Comparison of ENCODE assay signal across 17 cellular contexts in genomic region chr5:2981652-2982051, GRCh38.
A peak's percentile ranks its signal among the peaks of the same experiment; 100 is the strongest.
DNase-seq lines count a peak whose midpoint lies in the region; ATAC-seq and TF ChIP-seq lines count a peak whose summit lies in the region.
"Had no signal": no experiment of that assay in that cellular context is flagged by ENCODE, and none has a peak within 500 bp of the region (broad histone marks: within the 10 kb centered on the region; RNA-seq: fewer than 3 reads in every experiment).

No MANE protein-coding gene starts in this region.

- H3K4me1 Mint-ChIP-seq in activated CD4-positive, alpha-beta T cell treated with anti-CD3 and anti-CD28 coated beads, Interleukin-2, amount 10 ng/mL, durations not matched to agents 24 days and 14 days: no peaks in the 10 kb centered on the region
- H3K4me1 Mint-ChIP-seq: B cell had no signal

- ATAC-seq in right cardiac atrium: no peak
- ATAC-seq: A549; CD8-positive, alpha-beta T cell had no signal

- H3K27ac Mint-ChIP-seq in activated CD4-positive, alpha-beta T cell treated with anti-CD3 and anti-CD28 coated beads, Interleukin-2, amount 10 ng/mL, durations not matched to agents 24 days and 14 days: no peak overlapping the region
- H3K27ac Mint-ChIP-seq: B cell; CD4-positive, alpha-beta T cell; CD8-positive, alpha-beta T cell had no signal

- 66% methylated on average over 9 of the region's 9 CpGs for WGBS in esophagus muscularis mucosa
- 77% methylated on average over 9 of the region's 9 CpGs for WGBS in right cardiac atrium

- intact Hi-C loops in activated CD4-positive, alpha-beta T cell treated with anti-CD3 and anti-CD28 coated beads, Interleukin-2, amount 10 ng/mL, durations not matched to agents 24 days and 14 days (cut with micrococcal nuclease): no loop called here
- intact Hi-C loops in esophagus muscularis mucosa (cut with DNase I) (no loop called here), right cardiac atrium (cut with DNase I) (no loop called here)

- H3K27me3 ChIP-seq in esophagus muscularis mucosa: peaks cover 0 to 6% (median 0%) of the 10 kb centered on the region in 4 donors
- H3K27me3 ChIP-seq in right cardiac atrium (ENCODE audit: control insufficient read depth, insufficient read depth): no peaks in the 10 kb centered on the region
- H3K27me3 ChIP-seq: BLaER1 treated with 17β-estradiol and CSF1 and Interleukin-3, amounts not matched to agents 10 nM and 100 nM had no signal

- no peaks in the 10 kb centered on the region for H3K27me3 Mint-ChIP-seq in activated CD4-positive, alpha-beta T cell treated with anti-CD3 and anti-CD28 coated beads, Interleukin-2, amount 10 ng/mL, durations not matched to agents 24 days and 14 days
- H3K27me3 Mint-ChIP-seq: B cell; CD4-positive, alpha-beta T cell had no signal

- H3K9me3 ChIP-seq in esophagus muscularis mucosa: peaks cover 0 to 2% (median 0%) of the 10 kb centered on the region in 4 donors
- peaks cover 8% of the 10 kb centered on the region for H3K9me3 ChIP-seq in right cardiac atrium (ENCODE audit: control insufficient read depth, low read length)
- H3K9me3 ChIP-seq: A549, Caco-2 had no signal

- TF ChIP-seq CTCF in esophagus muscularis mucosa (IDR thresholded peaks at IDR 0.05): no peak

- H3K4me3 Mint-ChIP-seq in activated CD4-positive, alpha-beta T cell treated with anti-CD3 and anti-CD28 coated beads, Interleukin-2, amount 10 ng/mL, durations not matched to agents 24 days and 14 days: no peak overlapping the region
- H3K4me3 Mint-ChIP-seq: B cell; CD4-positive, alpha-beta T cell; CD8-positive, alpha-beta T cell had no signal

- no peaks in the 10 kb centered on the region for H3K36me3 ChIP-seq in esophagus muscularis mucosa
- H3K36me3 ChIP-seq: BLaER1 treated with 17β-estradiol and CSF1 and Interleukin-3, amounts not matched to agents 10 nM and 100 nM had no signal

- H3K4me1 ChIP-seq in esophagus muscularis mucosa: no peaks in the 10 kb centered on the region
- no peaks in the 10 kb centered on the region for H3K4me1 ChIP-seq in right cardiac atrium (ENCODE audit: control insufficient read depth, insufficient read depth, low read length)
- H3K4me1 ChIP-seq: A549; BLaER1 treated with 17β-estradiol and CSF1 and Interleukin-3, amounts not matched to agents 10 nM and 100 nM; Caco-2 had no signal

- H3K9me3 Mint-ChIP-seq in activated CD4-positive, alpha-beta T cell treated with anti-CD3 and anti-CD28 coated beads, Interleukin-2, amount 10 ng/mL, durations not matched to agents 24 days and 14 days: peaks cover under 1% of the 10 kb centered on the region

- no peaks in the 10 kb centered on the region for H3K36me3 Mint-ChIP-seq in activated CD4-positive, alpha-beta T cell treated with anti-CD3 and anti-CD28 coated beads, Interleukin-2, amount 10 ng/mL, durations not matched to agents 24 days and 14 days (ENCODE audit: low read depth)
- H3K36me3 Mint-ChIP-seq: CD8-positive, alpha-beta T cell had no signal

- no peak for TF ChIP-seq EP300 in esophagus muscularis mucosa (IDR thresholded peaks at IDR 0.05)

- H3K4me3 ChIP-seq in esophagus muscularis mucosa (no peak overlapping the region), right cardiac atrium (ENCODE audit: low read length) (no peak overlapping the region)
- H3K4me3 ChIP-seq: A549; BLaER1 treated with 17β-estradiol and CSF1 and Interleukin-3, amounts not matched to agents 10 nM and 100 nM had no signal

- no peak for TF ChIP-seq POLR2A in esophagus muscularis mucosa (IDR thresholded peaks at IDR 0.05; ENCODE audit: low read depth)

- no peak overlapping the region for H3K27ac ChIP-seq in esophagus muscularis mucosa (replicated peaks in 1 of 4)
- no peak overlapping the region for H3K27ac ChIP-seq in right cardiac atrium (ENCODE audit: low read length)
- H3K27ac ChIP-seq: 22Rv1; A549; BLaER1 treated with 17β-estradiol and CSF1 and Interleukin-3, amounts not matched to agents 10 nM and 100 nM; C4-2B had no signal

- DNase-seq in activated CD4-positive, alpha-beta T cell treated with anti-CD3 and anti-CD28 coated beads, Interleukin-2, amount 10 ng/mL, durations not matched to agents 24 days and 14 days: peak; percentile 19
- DNase-seq in activated CD4-positive, alpha-beta T cell treated with anti-CD3 and anti-CD28 coated beads for 48 hours: no peak
- DNase-seq in esophagus muscularis mucosa (ENCODE audit: extremely low spot score) (peak; percentile 57), right cardiac atrium (no peak)
- no peak for DNase-seq in activated T-cell treated with anti-CD3 and anti-CD28 coated beads, Interleukin-2, amount 50 U/mL, for 1 hour
- DNase-seq: AML-193; Caco-2; Calu3; CD4-positive, alpha-beta T cell; CD8-positive, alpha-beta T cell; DMS79 treated with DMSO at 0.1 percent for 48 hours; GF-D8 had no signal

Comparison
In these comparisons a context has a peak if more than half of its experiments do, and no peak if none do; other contexts are left out.
1. DNase-seq: peak in activated CD4-positive, alpha-beta T cell treated with anti-CD3 and anti-CD28 coated beads, Interleukin-2, amount 10 ng/mL, durations not matched to agents 24 days and 14 days (single experiment) and esophagus muscularis mucosa (single experiment); none in activated CD4-positive, alpha-beta T cell treated with anti-CD3 and anti-CD28 coated beads for 48 hours (single experiment), activated T-cell treated with anti-CD3 and anti-CD28 coated beads, Interleukin-2, amount 50 U/mL, for 1 hour (single experiment) and right cardiac atrium (0 of 3).